ENCODE assay signal across 15 cellular contexts in genomic region chr6:81981812-81982211, GRCh38.
DNase-seq lines count a peak whose midpoint lies in the region; ATAC-seq and TF ChIP-seq lines count a peak whose summit lies in the region.
"Had no signal": no experiment of that assay in that cellular context is flagged by ENCODE, and none has a peak within 500 bp of the region (broad histone marks: within the 10 kb centered on the region; RNA-seq: fewer than 3 reads in every experiment).

No MANE protein-coding gene starts in this region.

- DNase-seq in GM03348 (ENCODE audit: low spot score) (peak; percentile 50), kidney tubule cell (ENCODE audit: low spot score) (peak; percentile 76), NCI-H748 treated with DMSO at 0.1 percent for 48 hours (lab: John Stamatoyannopoulos, UW) (no peak), NCI-H446 (lab: John Stamatoyannopoulos, UW) (no peak), AML-193 (lab: John Stamatoyannopoulos, UW) (no peak)
- DNase-seq: activated CD8-positive, alpha-beta T cell treated with anti-CD3 and anti-CD28 coated beads for 36 hours; body of pancreas; DMS153; hippocampal formation; natural killer cell; NCI-H1436 treated with DMSO at 0.1 percent for 48 hours; Peyer's patch had no signal

- H3K4me3 ChIP-seq in WI38 (ENCODE audit: low read depth, low read length), result peak overlapping the region; percentile 38
- H3K4me3 ChIP-seq: body of pancreas, Peyer's patch had no signal

- no peak for TF ChIP-seq CTCF in WI38 (IDR thresholded peaks at IDR 0.05; ENCODE audit: low read depth, low read length)

- ATAC-seq in HG02938 (IDR thresholded peaks at IDR 0.05; ENCODE audit: unreplicated experiment), result peak; percentile 50
- no peak for ATAC-seq in HG02981 (IDR thresholded peaks at IDR 0.05; ENCODE audit: unreplicated experiment)
- ATAC-seq: activated CD8-positive, alpha-beta T cell treated with anti-CD3 and anti-CD28 coated beads for 36 hours; body of pancreas; natural killer cell had no signal

Comparison
In these comparisons a context has a peak if more than half of its experiments do, and no peak if none do; other contexts are left out.
1. DNase-seq: peak in GM03348 (single experiment) and kidney tubule cell (single experiment); none in NCI-H748 treated with DMSO at 0.1 percent for 48 hours (single experiment), NCI-H446 (0 of 2) and AML-193 (0 of 2).